ENCODE assay signal across 23 cellular contexts in the genomic region with DNA sequence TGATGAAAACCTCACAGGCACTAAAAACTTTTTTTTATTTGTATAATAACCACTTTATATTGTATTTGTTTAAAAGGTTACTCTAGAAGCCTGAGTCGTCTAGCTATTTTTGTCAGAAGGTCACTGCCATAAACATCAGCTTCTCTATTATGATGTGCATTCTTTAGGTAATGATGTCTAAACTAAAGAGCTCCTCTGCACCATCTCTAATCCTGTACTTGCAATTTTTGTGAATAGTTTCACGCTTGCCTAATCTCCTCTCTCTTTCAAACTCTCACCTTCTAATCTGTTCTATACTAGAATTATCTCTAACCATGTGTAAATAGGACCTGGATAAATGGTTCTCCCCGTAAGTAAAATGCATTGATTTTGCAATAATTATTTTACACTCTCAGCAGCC. TPM values are rescaled to one million over a fixed set of nuclear protein-coding genes. Genes with fewer than 3 reads are reported as not detected.
DNase-seq lines count a peak whose midpoint lies in the region; ATAC-seq, FAIRE-seq and TF ChIP-seq lines count a peak whose summit lies in the region.
"Had no signal": no experiment of that assay in that cellular context is flagged by ENCODE, and none has a peak within 500 bp of the region (broad histone marks: within the 10 kb centered on the region; RNA-seq: fewer than 3 reads in every experiment).

No MANE protein-coding gene starts in this region.

- H3K4me3 Mint-ChIP-seq in neural crest cell, result no peak overlapping the region
- H3K4me3 Mint-ChIP-seq: B cell; CD4-positive, alpha-beta T cell; CD8-positive, alpha-beta T cell had no signal

- in situ Hi-C loops in ACHN (cut with HindIII; ENCODE audit: low pct_ligation_motif_present, low pct_unique_long_range_greater_than_20kb, low sequenced_read_pairs), result no loop called here

- H3K27me3 Mint-ChIP-seq in neural crest cell (ENCODE audit: low read depth), result no peaks in the 10 kb centered on the region
- H3K27me3 Mint-ChIP-seq: B cell; CD4-positive, alpha-beta T cell had no signal

- DNase-seq in GM12892 (ENCODE audit: insufficient read length) (no peak), PC-3 (no peak), neural crest cell (ENCODE audit: low read depth, low spot score) (no peak), retina (no peak), substantia nigra (lab: John Stamatoyannopoulos, UW) (no peak), ACHN (no peak)
- DNase-seq: 8988T; AML-193; Caco-2; Calu3; CD4-positive, alpha-beta T cell; CD8-positive, alpha-beta T cell; DMS79 treated with DMSO at 0.1 percent for 48 hours; GF-D8 had no signal

- H3K4me1 ChIP-seq in HEK293 (ENCODE audit: control insufficient read depth, insufficient read depth, low read length) (no peaks in the 10 kb centered on the region), PC-3 (ENCODE audit: insufficient read depth, low read length) (no peaks in the 10 kb centered on the region)
- H3K4me1 ChIP-seq: BLaER1 treated with 17β-estradiol and CSF1 and Interleukin-3, amounts not matched to agents 10 nM and 100 nM; Caco-2 had no signal

- H3K4me2 ChIP-seq in PC-3 (ENCODE audit: low read length), result no peak overlapping the region
- H3K4me2 ChIP-seq: BLaER1 treated with 17β-estradiol and CSF1 and Interleukin-3, amounts not matched to agents 10 nM and 100 nM had no signal

- peak; percentile 33 for FAIRE-seq in GM12892 (lab: Jason Lieb, UNC)
- FAIRE-seq: A204.1, D721Med, G401.6, GM18507 had no signal

- H3K9ac ChIP-seq in PC-3 (ENCODE audit: low read length), result no peak overlapping the region
- H3K9ac ChIP-seq: BLaER1 treated with 17β-estradiol and CSF1 and Interleukin-3, amounts not matched to agents 10 nM and 100 nM had no signal

- H3K9me3 ChIP-seq in HEK293 (ENCODE audit: control insufficient read depth, insufficient read depth, low read depth, low read length) (no peaks in the 10 kb centered on the region), PC-3 (ENCODE audit: low read length) (no peaks in the 10 kb centered on the region)
- H3K9me3 ChIP-seq: BLaER1 treated with 17β-estradiol and CSF1 and Interleukin-3, amounts not matched to agents 10 nM and 100 nM; Caco-2 had no signal

- H3K27ac ChIP-seq in HEK293 (ENCODE audit: extremely low read depth, low read depth, low read length) (no peak overlapping the region), PC-3 (ENCODE audit: low read length) (no peak overlapping the region), substantia nigra (ENCODE audit: low read depth, low read length, poor library complexity, severe bottlenecking) (no peak overlapping the region)
- H3K27ac ChIP-seq: BLaER1 treated with 17β-estradiol and CSF1 and Interleukin-3, amounts not matched to agents 10 nM and 100 nM; C4-2B had no signal

- H3K36me3 Mint-ChIP-seq in neural crest cell (ENCODE audit: low read depth), result peaks cover 7% of the 10 kb centered on the region

- peaks cover 49 to 87% of the 10 kb centered on the region in 2 experiments for H3K36me3 ChIP-seq in HEK293 (ENCODE audit: control insufficient read depth in 2 of 2, insufficient read depth in 1 of 2, low read length in 2 of 2)
- peaks cover 22% of the 10 kb centered on the region; the same call in 1 of the 2 replicates for H3K36me3 ChIP-seq in PC-3 (ENCODE audit: low read depth, low read length)

- ATAC-seq in PC-3, result peak; percentile 56
- no peak for ATAC-seq in GM21367 (IDR thresholded peaks at IDR 0.05; ENCODE audit: unreplicated experiment)
- ATAC-seq: CD8-positive, alpha-beta T cell had no signal

- intact Hi-C loops in PC-3 (cut with micrococcal nuclease), result no loop called here

- no peaks in the 10 kb centered on the region for H3K9me3 Mint-ChIP-seq in neural crest cell
- H3K9me3 Mint-ChIP-seq: CD4-positive, alpha-beta T cell; CD8-positive, alpha-beta T cell had no signal

- no peaks in the 10 kb centered on the region for H4K20me1 ChIP-seq in PC-3 (ENCODE audit: low read length)

- TF ChIP-seq POLR2A in GM12892 (IDR thresholded peaks at IDR 0.05; ENCODE audit: low read depth, low read length), result no peak

- no peaks in the 10 kb centered on the region for H3F3A ChIP-seq in PC-3 (ENCODE audit: low read length, unreplicated experiment)

- BruUV-seq in PC-3 (replicated peaks; lab: Mats Ljungman, UMichigan), result no TSS peak

- H3K79me2 ChIP-seq in PC-3 (ENCODE audit: low read length), result no peaks in the 10 kb centered on the region

- no peaks in the 10 kb centered on the region for H3K4me1 Mint-ChIP-seq in neural crest cell

- CTCF ChIA-PET in HEK293 (lab: Yijun Ruan, JAX) (interaction anchor here (0.6 to 1.0 kb wide), 2 partner anchors 15 to 214 kb away, joined by 6 to 7 read pairs; no protein-coding TSS in a partner anchor), PC-3 (lab: Charles Lee) (no interaction called here)

- H3K27ac Mint-ChIP-seq in neural crest cell (ENCODE audit: unreplicated experiment), result peak overlapping the region; percentile 6
- H3K27ac Mint-ChIP-seq: CD8-positive, alpha-beta T cell had no signal

- no peaks in the 10 kb centered on the region for H3K27me3 ChIP-seq in PC-3 (ENCODE audit: low read length)
- H3K27me3 ChIP-seq: BLaER1 treated with 17β-estradiol and CSF1 and Interleukin-3, amounts not matched to agents 10 nM and 100 nM had no signal

- no peak for TF ChIP-seq CTCF in HEK293 (tag by site-specific recombination; IDR thresholded peaks at IDR 0.05)
- TF ChIP-seq CTCF in PC-3 (conservative IDR thresholded peaks at IDR 0.05; ENCODE audit: low read depth, low read length), result no peak
- no peak for TF ChIP-seq CTCF in neural crest cell (conservative IDR thresholded peaks at IDR 0.05)

- H3K4me3 ChIP-seq in HEK293 (ENCODE audit: low read depth, low read length) (no peak overlapping the region), PC-3 (ENCODE audit: low read length) (no peak overlapping the region)
- H3K4me3 ChIP-seq: BLaER1 treated with 17β-estradiol and CSF1 and Interleukin-3, amounts not matched to agents 10 nM and 100 nM had no signal

- POLR2A ChIA-PET in HEK293 (lab: Yijun Ruan, JAX) (no interaction called here), PC-3 (lab: Charles Lee; ENCODE audit: unreplicated experiment) (no interaction called here)

- H2AFZ ChIP-seq in PC-3 (ENCODE audit: low read length), result no peak overlapping the region

- H3K9me2 ChIP-seq in PC-3 (replicated peaks; ENCODE audit: low read length), result no peaks in the 10 kb centered on the region

TF ChIP-seq in HEK293, 187 proteins besides CTCF, POLR2A, EP300 and RAD21:
- TF ChIP-seq ZNF670 (tag by site-specific recombination; IDR thresholded peaks at IDR 0.05; ENCODE audit: low read depth) (no peak), PRDM1 (tag by site-specific recombination; IDR thresholded peaks at IDR 0.05) (peak; percentile 8; the same call in 1 of the 2 replicates)

RNA-seq across cellular contexts. Expression of a gene that starts 10.5 kb away (rescaled TPM):
- 13.8 TPM for polyA plus RNA-seq in GM12892 (2012; ENCODE audit: missing spikeins)
- total RNA-seq in PC-3 (2014; rRNA removed) (11.8 and 16.2 TPM in 2 replicates), neural crest cell (21.4 and 24.4 TPM in 2 replicates)

RNA-seq across cellular contexts. Expression of a gene that starts 27.6 kb away (rescaled TPM):
- polyA plus RNA-seq in GM12892 (2012; ENCODE audit: missing spikeins), result 24.7 TPM
- total RNA-seq in PC-3 (2014; rRNA removed), result 30.4 and 31.4 TPM in 2 replicates
- total RNA-seq in neural crest cell, result 29.2 and 33.2 TPM in 2 replicates

RNA-seq across cellular contexts. Expression of a gene that starts 46.6 kb away (rescaled TPM):
- 66.6 TPM for polyA plus RNA-seq in GM12892 (2012; ENCODE audit: missing spikeins)
- total RNA-seq in PC-3 (2014; rRNA removed) (33.7 and 46.4 TPM in 2 replicates), neural crest cell (32.9 and 37.5 TPM in 2 replicates)

RNA-seq across cellular contexts. Expression of a gene that starts 54.0 kb away (rescaled TPM):
- polyA plus RNA-seq in GM12892 (2012; ENCODE audit: missing spikeins), result 13.4 TPM
- total RNA-seq in PC-3 (2014; rRNA removed) (13.5 and 15.1 TPM in 2 replicates), neural crest cell (35.8 and 36.6 TPM in 2 replicates)
